8 cellular contexts compared by ENCODE assay signal in the genomic region with DNA sequence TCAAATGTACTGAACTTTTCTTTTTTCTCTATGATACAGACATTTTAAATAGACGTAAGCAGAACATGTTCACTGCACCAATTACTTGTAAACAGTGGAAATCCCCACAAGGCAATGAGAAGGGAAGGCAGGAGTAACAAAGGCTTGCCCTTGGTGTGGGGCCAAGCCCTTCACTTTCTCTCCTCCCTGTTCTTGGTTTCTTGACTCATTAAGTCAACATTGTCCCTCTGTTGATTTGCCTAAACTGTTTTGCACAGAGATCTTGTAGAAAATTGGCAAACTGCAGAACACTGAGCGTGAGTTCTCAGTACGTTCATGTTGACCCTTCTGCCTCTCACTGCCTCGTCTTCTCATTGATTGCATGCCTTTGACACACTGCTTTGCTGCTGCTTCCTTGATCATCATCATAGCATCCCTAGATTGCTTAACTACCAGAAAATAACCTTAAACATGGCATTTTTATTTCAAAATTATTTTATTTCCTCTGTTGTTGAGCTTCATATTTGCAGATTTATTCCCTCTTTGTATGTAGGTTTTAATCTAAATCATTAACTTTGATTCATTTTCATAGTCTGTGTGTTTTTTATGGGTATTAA.
DNase-seq lines count a peak whose midpoint lies in the region; ATAC-seq and TF ChIP-seq lines count a peak whose summit lies in the region.

No MANE protein-coding gene starts in this region.

- peak overlapping the region; percentile 89 for H3K27ac ChIP-seq in brain microvascular endothelial cell

- no peaks in the 10 kb centered on the region for H3K27me3 ChIP-seq in brain microvascular endothelial cell (replicated peaks)

- intact Hi-C loops in activated CD4-positive, alpha-beta T cell treated with anti-CD3 and anti-CD28 coated beads, Interleukin-2, amount 10 ng/mL, durations not matched to agents 24 days and 14 days (cut with micrococcal nuclease) = loop anchor here (5.0 kb wide), 1 partner anchor 36 kb away; no protein-coding TSS in a partner anchor
- intact Hi-C loops in mucosa of descending colon (cut with DNase I, micrococcal nuclease) = no loop called here
- intact Hi-C loops in posterior cingulate gyrus (cut with DNase I) = no loop called here

- H3K36me3 Mint-ChIP-seq in activated CD4-positive, alpha-beta T cell treated with anti-CD3 and anti-CD28 coated beads, Interleukin-2, amount 10 ng/mL, durations not matched to agents 24 days and 14 days (ENCODE audit: low read depth) = no peaks in the 10 kb centered on the region

- H3K9me3 Mint-ChIP-seq in activated CD4-positive, alpha-beta T cell treated with anti-CD3 and anti-CD28 coated beads, Interleukin-2, amount 10 ng/mL, durations not matched to agents 24 days and 14 days = no peaks in the 10 kb centered on the region

- TF ChIP-seq CTCF in brain microvascular endothelial cell (IDR thresholded peaks at IDR 0.05; ENCODE audit: low read depth, low read length, missing control alignments) (no peak), mucosa of descending colon (IDR thresholded peaks at IDR 0.05) (no peak)

- H3K4me3 Mint-ChIP-seq in activated CD4-positive, alpha-beta T cell treated with anti-CD3 and anti-CD28 coated beads, Interleukin-2, amount 10 ng/mL, durations not matched to agents 24 days and 14 days = peak overlapping the region; percentile 54

- no peaks in the 10 kb centered on the region for H3K27me3 Mint-ChIP-seq in activated CD4-positive, alpha-beta T cell treated with anti-CD3 and anti-CD28 coated beads, Interleukin-2, amount 10 ng/mL, durations not matched to agents 24 days and 14 days

- no peaks in the 10 kb centered on the region for H3K9me3 ChIP-seq in mucosa of descending colon

- H3K27ac Mint-ChIP-seq in activated CD4-positive, alpha-beta T cell treated with anti-CD3 and anti-CD28 coated beads, Interleukin-2, amount 10 ng/mL, durations not matched to agents 24 days and 14 days = peak overlapping the region; percentile 76

- DNase-seq in activated CD4-positive, alpha-beta T cell treated with anti-CD3 and anti-CD28 coated beads, Interleukin-2, amount 10 ng/mL, durations not matched to agents 24 days and 14 days = peak; percentile 76
- DNase-seq in activated CD4-positive, alpha-beta T cell treated with anti-CD3 and anti-CD28 coated beads for 48 hours = no peak
- DNase-seq in brain microvascular endothelial cell (peak; percentile 96), mucosa of descending colon (peak in 2 of 3 donors; percentile 41 to 64), posterior cingulate gyrus (no peak), MV-4-11 (lab: John Stamatoyannopoulos, UW) (no peak), HUDEP-2 (lab: John Stamatoyannopoulos, UW; ENCODE audit: unreplicated experiment in 76 of 76) (no peak)

- ATAC-seq in HG03354 (IDR thresholded peaks at IDR 0.05; ENCODE audit: poor library complexity, severe bottlenecking, unreplicated experiment) (peak; percentile 71), mucosa of descending colon (peak; percentile 98)

- peaks cover 9% of the 10 kb centered on the region for H3K4me1 ChIP-seq in mucosa of descending colon (ENCODE audit: low read depth)

- in situ Hi-C loops in brain microvascular endothelial cell (cut with HindIII; ENCODE audit: low pct_ligation_motif_present, low sequenced_read_pairs) = no loop called here

- H3K4me3 ChIP-seq in brain microvascular endothelial cell (ENCODE audit: low read depth, low read length) = no peak overlapping the region
- H3K4me3 ChIP-seq in mucosa of descending colon = no peak overlapping the region

- no peaks in the 10 kb centered on the region for H3K36me3 ChIP-seq in brain microvascular endothelial cell (replicated peaks)
- no peaks in the 10 kb centered on the region for H3K36me3 ChIP-seq in mucosa of descending colon (ENCODE audit: low read depth)

- peaks cover 21% of the 10 kb centered on the region for H3K4me1 Mint-ChIP-seq in activated CD4-positive, alpha-beta T cell treated with anti-CD3 and anti-CD28 coated beads, Interleukin-2, amount 10 ng/mL, durations not matched to agents 24 days and 14 days

Comparison
In these comparisons a context has a peak if more than half of its experiments do, and no peak if none do; other contexts are left out.
1. DNase-seq: peak in activated CD4-positive, alpha-beta T cell treated with anti-CD3 and anti-CD28 coated beads, Interleukin-2, amount 10 ng/mL, durations not matched to agents 24 days and 14 days (single experiment), brain microvascular endothelial cell (single experiment) and mucosa of descending colon (2 of 3); none in activated CD4-positive, alpha-beta T cell treated with anti-CD3 and anti-CD28 coated beads for 48 hours (single experiment), posterior cingulate gyrus (0 of 10), MV-4-11 (single experiment) and HUDEP-2 (0 of 76).